25 cellular contexts compared by ENCODE assay signal in the genomic region with DNA sequence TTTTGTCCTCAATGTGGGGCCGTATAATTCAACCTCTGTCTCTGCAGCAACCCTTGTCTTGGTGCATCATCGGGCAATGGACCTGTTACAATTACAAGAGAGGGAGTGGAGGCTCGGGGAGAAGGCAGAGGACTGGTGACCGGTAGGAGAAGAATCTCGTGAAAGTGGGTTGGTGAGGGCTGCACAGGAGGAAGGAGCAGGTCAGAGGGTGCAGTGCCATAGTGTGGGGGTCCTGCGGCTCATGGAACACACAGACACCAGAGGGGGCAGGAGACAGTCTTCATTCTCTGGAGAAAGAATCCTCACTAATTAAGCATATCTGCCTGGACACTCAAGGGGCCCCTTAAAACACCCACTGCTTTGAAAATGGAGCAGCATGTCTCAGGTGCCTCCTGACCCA.
"Had no signal": no experiment of that assay in that cellular context is flagged by ENCODE, and none has a peak within 500 bp of the region (broad histone marks: within the 10 kb centered on the region; RNA-seq: fewer than 3 reads in every experiment).

No MANE protein-coding gene starts in this region.

- H2AFZ ChIP-seq: parathyroid adenoma had no signal

- H3K27me3 ChIP-seq: brain microvascular endothelial cell, thyroid gland, upper lobe of left lung had no signal

- H3K9ac ChIP-seq: parathyroid adenoma had no signal

- H3K4me3 ChIP-seq: esophagus muscularis mucosa, left lung, lower lobe of right lung, psoas muscle, stomach, thyroid gland, upper lobe of left lung had no signal

- H3K79me2 ChIP-seq: parathyroid adenoma had no signal

- H3K4me1 ChIP-seq: left lung, parathyroid adenoma, psoas muscle had no signal

- ATAC-seq: activated T-cell treated with anti-CD3 and anti-CD28 coated beads, Interleukin-2, amount 50 U/mL, for 4 hours; activated T-helper 17 cell treated with anti-CD3 and anti-CD28 coated beads, Interleukin-2, amount 50 U/mL, for 72 hours; left lung; lower lobe of right lung; psoas muscle; right cardiac atrium; stimulated activated naive B cell treated with anti-CD40 and anti-IgM and Interleukin-4, amounts not matched to agents 10 μg/mL and 1 μg/mL and 100 μg/mL, for 72 hours had no signal

- H3K9me3 ChIP-seq: esophagus muscularis mucosa, left lung, lower lobe of right lung, psoas muscle, stomach, thyroid gland, upper lobe of left lung had no signal

- H3K27ac ChIP-seq: brain microvascular endothelial cell, esophagus muscularis mucosa, left lung, lower lobe of right lung, parathyroid adenoma, psoas muscle, stomach, thyroid gland, upper lobe of left lung had no signal

- DNase-seq: activated B cell treated with CpG ODN at 0.5 μM for 24 hours; activated gamma-delta T cell treated with Interleukin-2 at 50 U/mL for 16 hours; activated naive CD4-positive, alpha-beta T cell treated with anti-CD3 and anti-CD28 coated beads, Interleukin-2, amount 50 U/mL, for 16 hours; activated T-cell treated with anti-CD3 and anti-CD28 coated beads, Interleukin-2, amount 50 U/mL, for 4 hours; amniotic stem cell; brain microvascular endothelial cell; central memory CD4-positive, alpha-beta T cell; effector CD4-positive, alpha-beta T cell; foreskin melanocyte; left lung; lower lobe of right lung; naive B cell; nephron progenitor cell; psoas muscle; stimulated activated CD4-positive, alpha-beta T cell treated with anti-CD3 and anti-CD28 coated beads, Interleukin-15, amount 100 ng/mL, for 24 hours; stimulated activated CD4-positive, alpha-beta T cell treated with anti-CD3 and anti-CD28 coated beads, Interleukin-2, amount 100 ng/mL, for 24 hours; stimulated activated naive B cell treated with anti-CD40 and anti-IgM and Interleukin-4, amounts not matched to agents 10 μg/mL and 1 μg/mL and 100 μg/mL, for 72 hours; stomach; T-helper 2 cell; thyroid gland; upper lobe of left lung had no signal

- H3K36me3 ChIP-seq: brain microvascular endothelial cell, esophagus muscularis mucosa, left lung, lower lobe of right lung, stomach, thyroid gland, upper lobe of left lung had no signal
